ENCODE assay signal across 11 cellular contexts in the genomic region with DNA sequence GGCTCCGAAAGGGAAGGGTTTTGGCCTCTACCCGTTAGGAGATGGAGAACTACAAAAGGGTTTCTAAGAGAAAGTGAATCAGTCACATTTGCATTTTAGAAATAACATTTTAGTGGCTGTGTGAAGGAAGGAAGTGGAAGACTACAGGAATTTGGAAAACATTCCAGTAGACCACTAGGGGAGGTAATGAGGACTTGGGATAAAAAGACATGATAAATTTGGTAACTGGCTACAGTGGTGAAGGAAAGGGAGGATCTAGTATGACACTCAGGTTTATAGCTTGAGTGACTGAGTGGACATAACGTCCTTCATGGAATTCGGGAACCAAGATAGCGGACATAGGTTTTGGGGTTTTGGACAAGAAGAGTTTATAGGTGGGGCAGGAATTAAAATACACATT. TPM values are rescaled to one million over a fixed set of nuclear protein-coding genes. Genes with fewer than 3 reads are reported as not detected.
DNase-seq lines count a peak whose midpoint lies in the region; ATAC-seq, FAIRE-seq and TF ChIP-seq lines count a peak whose summit lies in the region.
"Had no signal": no experiment of that assay in that cellular context is flagged by ENCODE, and none has a peak within 500 bp of the region (broad histone marks: within the 10 kb centered on the region; RNA-seq: fewer than 3 reads in every experiment).

No MANE protein-coding gene starts in this region.

- CTCF ChIA-PET in WTC11 (lab: Charles Lee): interaction anchor here (0.5 to 1.1 kb wide), 3 partner anchors 14 to 311 kb away, joined by 3 to 7 read pairs (median 3); no protein-coding TSS in a partner anchor

- POLR2A ChIA-PET in WTC11 (lab: Charles Lee): no interaction called here

- no peak for TF ChIP-seq CTCF in WTC11 (IDR thresholded peaks at IDR 0.05)
- TF ChIP-seq CTCF in fibroblast of mammary gland (conservative IDR thresholded peaks at IDR 0.05; ENCODE audit: control insufficient read depth, insufficient read depth, low read depth, low read length): peak; percentile 18

- H3K4me3 ChIP-seq in fibroblast of mammary gland (ENCODE audit: control insufficient read depth, low read depth, low read length): no peak overlapping the region
- H3K4me3 ChIP-seq: mucosa of descending colon had no signal

- H3K36me3 Mint-ChIP-seq in stimulated activated naive CD8-positive, alpha-beta T cell treated with anti-CD3 and anti-CD28 coated beads, Interleukin-15, Interleukin-2, amounts not matched to agents 100 ng/mL and 50 ng/mL, for 24 hours (ENCODE audit: low read depth): peaks cover 50% of the 10 kb centered on the region
- no peaks in the 10 kb centered on the region for H3K36me3 Mint-ChIP-seq in WTC11

- H3K27ac Mint-ChIP-seq in stimulated activated naive CD8-positive, alpha-beta T cell treated with anti-CD3 and anti-CD28 coated beads, Interleukin-15, Interleukin-2, amounts not matched to agents 100 ng/mL and 50 ng/mL, for 24 hours: peak overlapping the region; percentile 13
- H3K27ac Mint-ChIP-seq in WTC11: no peak overlapping the region

- no peaks in the 10 kb centered on the region for H3K27me3 Mint-ChIP-seq in stimulated activated naive CD8-positive, alpha-beta T cell treated with anti-CD3 and anti-CD28 coated beads, Interleukin-15, Interleukin-2, amounts not matched to agents 100 ng/mL and 50 ng/mL, for 24 hours
- H3K27me3 Mint-ChIP-seq in WTC11 (ENCODE audit: low read depth): no peaks in the 10 kb centered on the region

- ATAC-seq in stimulated activated naive CD8-positive, alpha-beta T cell treated with anti-CD3 and anti-CD28 coated beads, Interleukin-15, Interleukin-2, amounts not matched to agents 100 U/mL and 50 U/mL, for 24 hours: no peak
- ATAC-seq in WTC11: peak; percentile 39
- no peak for ATAC-seq in HG03196 (IDR thresholded peaks at IDR 0.05; ENCODE audit: unreplicated experiment)
- ATAC-seq: mucosa of descending colon had no signal

- no peak overlapping the region for H3K4me3 Mint-ChIP-seq in stimulated activated naive CD8-positive, alpha-beta T cell treated with anti-CD3 and anti-CD28 coated beads, Interleukin-15, Interleukin-2, amounts not matched to agents 100 ng/mL and 50 ng/mL, for 24 hours
- H3K4me3 Mint-ChIP-seq in WTC11: no peak overlapping the region

- H3K9me3 Mint-ChIP-seq in stimulated activated naive CD8-positive, alpha-beta T cell treated with anti-CD3 and anti-CD28 coated beads, Interleukin-15, Interleukin-2, amounts not matched to agents 100 ng/mL and 50 ng/mL, for 24 hours: no peaks in the 10 kb centered on the region
- H3K9me3 Mint-ChIP-seq in WTC11: no peaks in the 10 kb centered on the region

- H3K4me1 Mint-ChIP-seq in stimulated activated naive CD8-positive, alpha-beta T cell treated with anti-CD3 and anti-CD28 coated beads, Interleukin-15, Interleukin-2, amounts not matched to agents 100 ng/mL and 50 ng/mL, for 24 hours (ENCODE audit: low read depth): peaks cover 43% of the 10 kb centered on the region
- H3K4me1 Mint-ChIP-seq in WTC11: peaks cover 12% of the 10 kb centered on the region

- no peak for FAIRE-seq in frontal cortex (lab: Jason Lieb, UNC)

- no peak for DNase-seq in stimulated activated naive CD8-positive, alpha-beta T cell treated with anti-CD3 and anti-CD28 coated beads, Interleukin-15, Interleukin-2, amounts not matched to agents 100 U/mL and 50 U/mL, for 24 hours
- no peak for DNase-seq in WTC11 (ENCODE audit: low spot score)
- no peak for DNase-seq in fibroblast of mammary gland (ENCODE audit: low read depth)
- no peak for DNase-seq in frontal cortex (ENCODE audit: low spot score in 2 of 2)
- no peak for DNase-seq in stimulated activated CD4-positive, alpha-beta T cell treated with anti-CD3 and anti-CD28 coated beads, Interleukin-1b, Interleukin-23, amount 100 ng/mL, for 48 hours
- no peak for DNase-seq in NCI-H2107 (lab: John Stamatoyannopoulos, UW)
- DNase-seq: mucosa of descending colon, trophoblast cell, WERI-Rb-1 had no signal

TF ChIP-seq in WTC11, 78 proteins besides CTCF, POLR2A, EP300 and RAD21:
- TF ChIP-seq ZNF671 (CRISPR knock-in tag; IDR thresholded peaks at IDR 0.05): no peak
- TF ChIP-seq, protein P1, sequence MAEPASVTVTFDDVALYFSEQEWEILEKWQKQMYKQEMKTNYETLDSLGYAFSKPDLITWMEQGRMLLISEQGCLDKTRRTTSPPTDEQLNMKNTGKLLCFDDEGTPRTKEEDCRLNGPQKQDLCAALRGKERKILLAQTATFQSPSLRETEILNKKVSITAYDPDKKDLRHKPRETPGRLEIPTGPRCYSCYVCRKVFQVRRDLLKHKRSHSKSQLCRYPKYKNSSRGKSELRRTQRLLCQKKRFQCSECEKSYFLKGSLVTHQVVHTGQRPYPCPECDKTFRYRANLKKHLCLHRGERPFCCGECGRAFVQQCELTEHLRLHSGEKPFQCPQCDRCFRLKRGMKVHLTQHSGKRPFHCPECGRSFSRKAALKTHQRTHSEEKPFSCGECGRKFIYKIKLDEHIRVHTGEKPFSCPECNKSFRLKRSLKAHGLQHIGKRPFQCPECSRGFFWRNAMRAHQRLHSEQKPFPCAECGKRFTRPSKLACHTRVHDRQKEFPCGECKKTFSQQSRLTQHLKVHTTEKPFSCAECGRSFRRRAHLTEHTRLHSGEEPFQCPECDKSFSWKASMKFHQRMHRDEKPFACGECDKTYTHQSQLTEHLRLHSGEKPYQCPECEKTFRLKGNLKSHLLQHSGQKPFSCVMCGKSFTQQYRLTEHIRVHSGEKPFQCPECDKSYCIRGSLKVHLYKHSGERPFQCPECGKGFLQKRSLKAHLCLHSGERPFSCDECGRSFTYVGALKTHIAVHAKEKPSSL (CRISPR knock-in tag; conservative IDR thresholded peaks at IDR 0.05): no peak
- TF ChIP-seq, protein P2, sequence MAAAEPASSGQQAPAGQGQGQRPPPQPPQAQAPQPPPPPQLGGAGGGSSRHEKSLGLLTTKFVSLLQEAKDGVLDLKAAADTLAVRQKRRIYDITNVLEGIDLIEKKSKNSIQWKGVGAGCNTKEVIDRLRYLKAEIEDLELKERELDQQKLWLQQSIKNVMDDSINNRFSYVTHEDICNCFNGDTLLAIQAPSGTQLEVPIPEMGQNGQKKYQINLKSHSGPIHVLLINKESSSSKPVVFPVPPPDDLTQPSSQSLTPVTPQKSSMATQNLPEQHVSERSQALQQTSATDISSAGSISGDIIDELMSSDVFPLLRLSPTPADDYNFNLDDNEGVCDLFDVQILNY (CRISPR knock-in tag; IDR thresholded peaks at IDR 0.05): no peak
- TF ChIP-seq JAZF1 (CRISPR knock-in tag; IDR thresholded peaks at IDR 0.05): no peak
- no peak for TF ChIP-seq KAT7 (CRISPR knock-in tag; IDR thresholded peaks at IDR 0.05; ENCODE audit: borderline replicate concordance)
- TF ChIP-seq TEAD4 (CRISPR knock-in tag; IDR thresholded peaks at IDR 0.05): no peak
- no peak for TF ChIP-seq JUN (CRISPR knock-in tag; IDR thresholded peaks at IDR 0.05)
- TF ChIP-seq CREB1 (CRISPR knock-in tag; IDR thresholded peaks at IDR 0.05): no peak
- no peak for TF ChIP-seq CREM (CRISPR knock-in tag; IDR thresholded peaks at IDR 0.05)
- TF ChIP-seq, protein P3, sequence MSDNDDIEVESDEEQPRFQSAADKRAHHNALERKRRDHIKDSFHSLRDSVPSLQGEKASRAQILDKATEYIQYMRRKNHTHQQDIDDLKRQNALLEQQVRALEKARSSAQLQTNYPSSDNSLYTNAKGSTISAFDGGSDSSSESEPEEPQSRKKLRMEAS (CRISPR knock-in tag; IDR thresholded peaks at IDR 0.05): no peak
- TF ChIP-seq, protein P4, sequence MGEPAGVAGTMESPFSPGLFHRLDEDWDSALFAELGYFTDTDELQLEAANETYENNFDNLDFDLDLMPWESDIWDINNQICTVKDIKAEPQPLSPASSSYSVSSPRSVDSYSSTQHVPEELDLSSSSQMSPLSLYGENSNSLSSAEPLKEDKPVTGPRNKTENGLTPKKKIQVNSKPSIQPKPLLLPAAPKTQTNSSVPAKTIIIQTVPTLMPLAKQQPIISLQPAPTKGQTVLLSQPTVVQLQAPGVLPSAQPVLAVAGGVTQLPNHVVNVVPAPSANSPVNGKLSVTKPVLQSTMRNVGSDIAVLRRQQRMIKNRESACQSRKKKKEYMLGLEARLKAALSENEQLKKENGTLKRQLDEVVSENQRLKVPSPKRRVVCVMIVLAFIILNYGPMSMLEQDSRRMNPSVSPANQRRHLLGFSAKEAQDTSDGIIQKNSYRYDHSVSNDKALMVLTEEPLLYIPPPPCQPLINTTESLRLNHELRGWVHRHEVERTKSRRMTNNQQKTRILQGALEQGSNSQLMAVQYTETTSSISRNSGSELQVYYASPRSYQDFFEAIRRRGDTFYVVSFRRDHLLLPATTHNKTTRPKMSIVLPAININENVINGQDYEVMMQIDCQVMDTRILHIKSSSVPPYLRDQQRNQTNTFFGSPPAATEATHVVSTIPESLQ (CRISPR knock-in tag; IDR thresholded peaks at IDR 0.05): no peak

RNA-seq across cellular contexts. Expression of a gene that starts 7.0 kb away (rescaled TPM):
- total RNA-seq in WTC11 (2021) (84.8 to 90.6 TPM (median 88.8 TPM) in 3 replicates), frontal cortex (77.5 TPM)
